In the genomic region with DNA sequence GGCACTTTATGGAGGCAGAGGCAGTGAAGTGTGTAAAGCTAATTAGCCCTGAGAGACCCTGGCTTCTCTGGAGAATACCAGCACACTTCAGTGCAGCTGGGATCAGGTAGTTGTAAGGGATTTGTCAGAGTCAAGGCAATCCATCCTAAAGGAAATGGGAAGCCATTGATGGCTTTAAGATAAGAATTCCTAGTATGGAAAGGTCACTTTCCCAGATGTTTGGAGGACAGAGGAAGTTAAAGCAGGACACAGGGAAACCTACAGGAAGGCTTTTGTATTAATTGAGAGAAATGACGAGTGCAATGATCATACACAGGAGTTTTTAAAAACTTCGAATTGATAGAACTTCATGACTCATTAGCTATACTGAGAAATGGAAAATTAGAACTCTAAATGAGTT, we compare ENCODE assay signal across 16 cellular contexts.
DNase-seq lines count a peak whose midpoint lies in the region; TF ChIP-seq lines count a peak whose summit lies in the region.
"Had no signal": no experiment of that assay in that cellular context is flagged by ENCODE, and none has a peak within 500 bp of the region (broad histone marks: within the 10 kb centered on the region; RNA-seq: fewer than 3 reads in every experiment).

No MANE protein-coding gene starts in this region.

- no peak overlapping the region for H3K27ac ChIP-seq in neural progenitor cell
- H3K27ac ChIP-seq in suprapubic skin: no peak overlapping the region
- H3K27ac ChIP-seq: 22Rv1, BLaER1 had no signal

- no peak for TF ChIP-seq POLR2A in suprapubic skin (IDR thresholded peaks at IDR 0.05)

- H3K79me2 ChIP-seq in neural progenitor cell (ENCODE audit: low read depth): no peaks in the 10 kb centered on the region

- TF ChIP-seq CTCF in endothelial cell (IDR thresholded peaks at IDR 0.05; ENCODE audit: unreplicated experiment) (no peak), neural progenitor cell (IDR thresholded peaks at IDR 0.05) (no peak), suprapubic skin (IDR thresholded peaks at IDR 0.05) (no peak)

- H3K4me2 ChIP-seq in neural progenitor cell: no peak overlapping the region
- H3K4me2 ChIP-seq: BLaER1 had no signal

- H3K4me3 Mint-ChIP-seq in endothelial cell (ENCODE audit: unreplicated experiment) (no peak overlapping the region), neural progenitor cell (no peak overlapping the region)
- H3K4me3 Mint-ChIP-seq: CD8-positive, alpha-beta memory T cell; H9; IgD-negative memory B cell had no signal

- no peak for TF ChIP-seq EP300 in suprapubic skin (IDR thresholded peaks at IDR 0.05)

- H3K4me3 ChIP-seq in neural progenitor cell: no peak overlapping the region
- H3K4me3 ChIP-seq in suprapubic skin: no peak overlapping the region
- H3K4me3 ChIP-seq: BLaER1, GM12878 had no signal

- peak overlapping the region; percentile 59 for H3K27ac Mint-ChIP-seq in endothelial cell (ENCODE audit: unreplicated experiment)
- H3K27ac Mint-ChIP-seq in neural progenitor cell: no peak overlapping the region
- H3K27ac Mint-ChIP-seq: CD8-positive, alpha-beta memory T cell; H9; IgD-negative memory B cell had no signal

- no peaks in the 10 kb centered on the region for H3K36me3 Mint-ChIP-seq in endothelial cell (ENCODE audit: low read depth, unreplicated experiment)
- H3K36me3 Mint-ChIP-seq in neural progenitor cell: no peaks in the 10 kb centered on the region
- H3K36me3 Mint-ChIP-seq: CD8-positive, alpha-beta memory T cell; IgD-negative memory B cell had no signal

- peak; percentile 9 for DNase-seq in DMS 273 (lab: John Stamatoyannopoulos, UW; ENCODE audit: unreplicated experiment)
- DNase-seq in DMS 273 treated with DMSO at 0.1 percent for 48 hours (lab: John Stamatoyannopoulos, UW): no peak
- peak; percentile 60 for DNase-seq in NCI-H2171 treated with DMSO at 0.1 percent for 48 hours (lab: John Stamatoyannopoulos, UW)
- DNase-seq in endothelial cell (ENCODE audit: low spot score): no peak
- DNase-seq in neural progenitor cell (ENCODE audit: low spot score): peak; percentile 6
- DNase-seq in suprapubic skin (ENCODE audit: low spot score in 2 of 2): no peak
- no peak for DNase-seq in NCI-H226
- DNase-seq in activated CD4-positive, alpha-beta T cell treated with anti-CD3 and anti-CD28 coated beads for 1 hour: no peak
- DNase-seq: CD8-positive, alpha-beta memory T cell; DMS79; GOT3; H9 had no signal

- H3K4me1 ChIP-seq in neural progenitor cell: no peaks in the 10 kb centered on the region
- H3K4me1 ChIP-seq in suprapubic skin: no peaks in the 10 kb centered on the region
- H3K4me1 ChIP-seq: BLaER1 had no signal

- H3K27me3 ChIP-seq in neural progenitor cell: no peaks in the 10 kb centered on the region
- H3K27me3 ChIP-seq in suprapubic skin: no peaks in the 10 kb centered on the region
- H3K27me3 ChIP-seq: BLaER1 had no signal

- no peaks in the 10 kb centered on the region for H4K20me1 ChIP-seq in neural progenitor cell (ENCODE audit: low read depth)
- H4K20me1 ChIP-seq: BLaER1 had no signal

- H2AFZ ChIP-seq in neural progenitor cell (replicated peaks): no peak overlapping the region

- H3K27me3 Mint-ChIP-seq in endothelial cell (ENCODE audit: unreplicated experiment) (peaks cover 3% of the 10 kb centered on the region), neural progenitor cell (ENCODE audit: insufficient read depth, low read depth) (no peaks in the 10 kb centered on the region)

- H3F3A ChIP-seq in neural progenitor cell (ENCODE audit: low read depth): no peaks in the 10 kb centered on the region

- H3K36me3 ChIP-seq in neural progenitor cell: no peaks in the 10 kb centered on the region
- no peaks in the 10 kb centered on the region for H3K36me3 ChIP-seq in suprapubic skin
- H3K36me3 ChIP-seq: BLaER1 had no signal

- H3K9ac ChIP-seq in neural progenitor cell: no peak overlapping the region
- H3K9ac ChIP-seq: BLaER1 had no signal

- 86% methylated on average over 2 of the region's 2 CpGs for WGBS in suprapubic skin

- H3K9me3 Mint-ChIP-seq in endothelial cell (ENCODE audit: unreplicated experiment) (no peaks in the 10 kb centered on the region), neural progenitor cell (no peaks in the 10 kb centered on the region)
- H3K9me3 Mint-ChIP-seq: IgD-negative memory B cell had no signal

- H3K9me3 ChIP-seq in neural progenitor cell (ENCODE audit: low read depth) (no peaks in the 10 kb centered on the region), suprapubic skin (no peaks in the 10 kb centered on the region)
- H3K9me3 ChIP-seq: BLaER1 had no signal

- H3K4me1 Mint-ChIP-seq in endothelial cell (ENCODE audit: unreplicated experiment) (peaks cover 25% of the 10 kb centered on the region), neural progenitor cell (no peaks in the 10 kb centered on the region)
- H3K4me1 Mint-ChIP-seq: CD8-positive, alpha-beta memory T cell had no signal

Comparison
In these comparisons a context has a peak if more than half of its experiments do, and no peak if none do; other contexts are left out.
1. DNase-seq: peak in DMS 273 (single experiment), NCI-H2171 treated with DMSO at 0.1 percent for 48 hours (single experiment) and neural progenitor cell (single experiment); none in DMS 273 treated with DMSO at 0.1 percent for 48 hours (single experiment), endothelial cell (single experiment), suprapubic skin (0 of 2), NCI-H226 (single experiment) and activated CD4-positive, alpha-beta T cell treated with anti-CD3 and anti-CD28 coated beads for 1 hour (single experiment).